Comparison of ENCODE assay signal across 8 cellular contexts in genomic region chr7:155644178-155644970, GRCh38. TPM values are rescaled to one million over a fixed set of nuclear protein-coding genes. Genes with fewer than 3 reads are reported as not detected.
DNase-seq lines count a peak whose midpoint lies in the region; ATAC-seq, FAIRE-seq and TF ChIP-seq lines count a peak whose summit lies in the region.

Gene RBM33 (plus strand): TSS chr7:155644661. CDS start chr7:155644877, 216 bp downstream.

- H3K4me3 ChIP-seq in AG04450 (ENCODE audit: low read depth, low read length) (peak within 1 kb of the TSS; percentile 95), bronchial epithelial cell (ENCODE audit: low read depth, low read length) (peak within 1 kb of the TSS; percentile 81)

- DNase-seq in AG04450 (ENCODE audit: low read depth, low spot score) (peak; percentile 49), NCI-H2227 (lab: John Stamatoyannopoulos, UW; ENCODE audit: unreplicated experiment) (peak; percentile 90), WTC11 (ENCODE audit: low spot score) (peak; percentile 71), bronchial epithelial cell (ENCODE audit: low read depth) (peak; percentile 66), immature natural killer cell (peak; percentile 84 to 85 (median 84)), smooth muscle cell of the brain vasculature (ENCODE audit: low read depth, low spot score) (peak; percentile 57)

- H3K36me3 Mint-ChIP-seq in WTC11 (peaks cover 67% of the 10 kb centered on the region), immature natural killer cell (peaks cover 19 to 42% (median 41%) of the 10 kb centered on the region in 3 donors)

- H3K27me3 Mint-ChIP-seq in WTC11 (ENCODE audit: low read depth) (peaks cover 6% of the 10 kb centered on the region), immature natural killer cell (ENCODE audit: low read depth in 3 of 3) (peaks cover 6 to 14% (median 9%) of the 10 kb centered on the region in 3 donors)

- H3K27ac ChIP-seq in AG04450 (ENCODE audit: low read depth, low read length) = peak within 1 kb of the TSS; percentile 88

- peaks cover 4% of the 10 kb centered on the region for H3K36me3 ChIP-seq in bronchial epithelial cell (ENCODE audit: control insufficient read depth, insufficient read depth, low read length)

- CTCF ChIA-PET in AG04450 (lab: Charles Lee) = interaction anchor here (1.6 kb wide), 1 partner anchor 45 kb away, joined by 8 read pairs; no protein-coding TSS in a partner anchor
- CTCF ChIA-PET in WTC11 (lab: Charles Lee) = interaction anchor here (0.6 to 1.5 kb wide), 3 partner anchors 46 to 1200 kb away, joined by 3 to 15 read pairs (median 3); no protein-coding TSS in a partner anchor

- H3K9me3 ChIP-seq in AG04450 (ENCODE audit: control insufficient read depth, insufficient read depth, low read length) = peaks cover 6% of the 10 kb centered on the region; the same call in 1 of the 2 replicates

- POLR2A ChIA-PET in AG04450 (lab: Yijun Ruan, JAX) (interaction anchor here (0.6 to 1.0 kb wide), 5 partner anchors 21 to 307 kb away, joined by 3 to 12 read pairs (median 3); no protein-coding TSS in a partner anchor), WTC11 (lab: Charles Lee) (interaction anchor here (0.6 to 0.8 kb wide), 2 partner anchors 51 to 109 kb away, joined by 3 to 6 read pairs; no protein-coding TSS in a partner anchor)

- no peaks in the 10 kb centered on the region for H3K27me3 ChIP-seq in AG04450 (ENCODE audit: control insufficient read depth, insufficient read depth, low read length)
- H3K27me3 ChIP-seq in bronchial epithelial cell (ENCODE audit: control insufficient read depth, insufficient read depth, low read length) = no peaks in the 10 kb centered on the region

- ATAC-seq in GM18873 (IDR thresholded peaks at IDR 0.05; ENCODE audit: low FRiP score, unreplicated experiment) = peak; percentile 59
- peak; percentile 77 for ATAC-seq in HG03135 (IDR thresholded peaks at IDR 0.05; ENCODE audit: unreplicated experiment)
- ATAC-seq in WTC11 = peak; percentile 65

- H3K27ac Mint-ChIP-seq in WTC11 = peak within 1 kb of the TSS; percentile 99
- H3K27ac Mint-ChIP-seq in immature natural killer cell = peak within 1 kb of the TSS; percentile 94 to 99 (median 98)

- 0 out of 2 replicates have a peak, but pooled peaks have one; percentile 2 for TF ChIP-seq CTCF in AG04450 (IDR thresholded peaks at IDR 0.05; ENCODE audit: low read depth, low read length)
- TF ChIP-seq CTCF in WTC11 (IDR thresholded peaks at IDR 0.05) = no peak
- no peak for TF ChIP-seq CTCF in bronchial epithelial cell (IDR thresholded peaks at IDR 0.05; ENCODE audit: insufficient read depth, low read length, severe bottlenecking)

- peaks cover 23% of the 10 kb centered on the region for H3K4me1 Mint-ChIP-seq in WTC11
- peaks cover 47 to 59% of the 10 kb centered on the region in 2 donors for H3K4me1 Mint-ChIP-seq in immature natural killer cell

- H3K4me3 Mint-ChIP-seq in WTC11 = peak within 1 kb of the TSS; percentile 93
- H3K4me3 Mint-ChIP-seq in immature natural killer cell = peak within 1 kb of the TSS; percentile 97 to 99 (median 98)

- H3K9me3 Mint-ChIP-seq in WTC11 = peaks cover 41% of the 10 kb centered on the region
- H3K9me3 Mint-ChIP-seq in immature natural killer cell = peaks cover 0 to 10% (median 4%) of the 10 kb centered on the region in 6 donors

- no peak for FAIRE-seq in bronchial epithelial cell (lab: Jason Lieb, UNC)

TF ChIP-seq in WTC11, 78 proteins besides CTCF, POLR2A, EP300 and RAD21 (continues in another document):
- TF ChIP-seq CREM (CRISPR knock-in tag; IDR thresholded peaks at IDR 0.05) (peak; percentile 60; the same call in 1 of the 2 replicates), FOXK1 (CRISPR knock-in tag; IDR thresholded peaks at IDR 0.05) (peak; percentile 93), FOXP1 (CRISPR knock-in tag; IDR thresholded peaks at IDR 0.05; ENCODE audit: borderline replicate concordance) (peak; percentile 31; the same call in 1 of the 2 replicates), MLX (CRISPR knock-in tag; IDR thresholded peaks at IDR 0.05) (no peak), EMX1 (CRISPR knock-in tag; IDR thresholded peaks at IDR 0.05) (no peak), MAX (CRISPR knock-in tag; IDR thresholded peaks at IDR 0.05) (peak; percentile 85), ZNF425 (CRISPR knock-in tag; conservative IDR thresholded peaks at IDR 0.05) (no peak), FOXP4 (CRISPR knock-in tag; IDR thresholded peaks at IDR 0.05) (peak; percentile 38; the same call in 1 of the 2 replicates), SOX15 (CRISPR knock-in tag; IDR thresholded peaks at IDR 0.05) (no peak), SP1 (CRISPR knock-in tag; conservative IDR thresholded peaks at IDR 0.05) (peak; percentile 47; the same call in 1 of the 2 replicates), NFE2L1 (CRISPR knock-in tag; IDR thresholded peaks at IDR 0.05) (peak; percentile 68; the same call in 1 of the 2 replicates), ATF1 (CRISPR knock-in tag; IDR thresholded peaks at IDR 0.05) (no peak), ZNF263 (CRISPR knock-in tag; IDR thresholded peaks at IDR 0.05; ENCODE audit: low read depth) (no peak; the same call in 1 of the 2 replicates), NR3C1 (CRISPR knock-in tag; conservative IDR thresholded peaks at IDR 0.05; ENCODE audit: low read depth) (no peak), ATF6 (CRISPR knock-in tag; IDR thresholded peaks at IDR 0.05) (no peak), ETV6 (CRISPR knock-in tag; IDR thresholded peaks at IDR 0.05) (peak; percentile 80; the same call in 1 of the 2 replicates), SMAD3 (CRISPR knock-in tag; IDR thresholded peaks at IDR 0.05; ENCODE audit: borderline replicate concordance) (0 out of 2 replicates have a peak, but pooled peaks have one; percentile 13), RELA (CRISPR knock-in tag; IDR thresholded peaks at IDR 0.05; ENCODE audit: borderline replicate concordance) (no peak; the same call in 1 of the 2 replicates), CBFB (CRISPR knock-in tag; IDR thresholded peaks at IDR 0.05; ENCODE audit: low read depth) (no peak)

RNA-seq across cellular contexts. Expression of gene RBM33, which starts in this region (rescaled TPM):
- 8.3 and 9.5 TPM in 2 replicates for polyA plus RNA-seq in AG04450 (2011; rRNA removed)
- 21.4 and 28.5 TPM in 2 replicates for polyA minus RNA-seq in AG04450 (2011; rRNA and poly(A)+ RNA removed)
- 77.1 to 81.8 TPM (median 77.9 TPM) in 3 replicates for total RNA-seq in WTC11 (2021)
- total RNA-seq in bronchial epithelial cell = 17.1 and 27.8 TPM in 2 replicates
- 10 to 100 TPM; 10.9 to 61.5 (median 28.3) TPM for polyA plus RNA-seq in immature natural killer cell

Comparison
In these comparisons a context has a peak if more than half of its experiments do, and no peak if none do; other contexts are left out.
1. Peak in every context shown above with its lines: DNase-seq, ATAC-seq, H3K4me3 ChIP-seq and H3K27ac ChIP-seq.